Comparison of ENCODE assay signal across 9 cellular contexts in genomic region chr7:63925262-63925625, GRCh38.
A peak's percentile ranks its signal among the peaks of the same experiment; 100 is the strongest.
DNase-seq lines count a peak whose midpoint lies in the region; ATAC-seq, FAIRE-seq and TF ChIP-seq lines count a peak whose summit lies in the region.
"Had no signal": no experiment of that assay in that cellular context is flagged by ENCODE, and none has a peak within 500 bp of the region (broad histone marks: within the 10 kb centered on the region; RNA-seq: fewer than 3 reads in every experiment).

No MANE protein-coding gene starts in this region.

- ATAC-seq in activated T-cell treated with anti-CD3 and anti-CD28 coated beads, Interleukin-2, amount 50 U/mL, for 4 hours, result no peak
- ATAC-seq in T-cell (replicated peaks in 1 of 4), result no peak
- ATAC-seq in GM19395 (IDR thresholded peaks at IDR 0.05; ENCODE audit: unreplicated experiment), result no peak

- H3K4me1 Mint-ChIP-seq in activated T-cell treated with anti-CD3 and anti-CD28 coated beads, Interleukin-2, amount 50 U/mL, for 4 hours (ENCODE audit: low read depth), result peaks cover 13% of the 10 kb centered on the region
- peaks cover 15 to 20% (median 18%) of the 10 kb centered on the region in 3 donors for H3K4me1 Mint-ChIP-seq in T-cell

- peak overlapping the region in 1 of 2 donors; percentile 97 for H3K27ac ChIP-seq in kidney (ENCODE audit: low read depth in 2 of 2, low read length in 2 of 2)
- peak overlapping the region; percentile 85 for H3K27ac ChIP-seq in suprapubic skin
- no peak overlapping the region for H3K27ac ChIP-seq in RWPE1
- H3K27ac ChIP-seq: brain microvascular endothelial cell had no signal

- DNase-seq in activated T-cell treated with anti-CD3 and anti-CD28 coated beads, Interleukin-2, amount 50 U/mL, for 4 hours, result no peak
- DNase-seq in activated T-cell treated with anti-CD3 and anti-CD28 coated beads, Interleukin-2, amount 50 U/mL, for 1 hour, result no peak
- DNase-seq in T-cell (peak in 1 of 34 experiments; percentile 7), kidney (no peak), suprapubic skin (ENCODE audit: low spot score in 2 of 2) (no peak), RWPE1 (ENCODE audit: low spot score) (no peak), NCI-H146 treated with DMSO at 0.1 percent for 48 hours (lab: John Stamatoyannopoulos, UW; ENCODE audit: unreplicated experiment) (no peak)
- DNase-seq: brain microvascular endothelial cell had no signal

- peak overlapping the region; percentile 96 to 99 for H3K27ac Mint-ChIP-seq in T-cell

- TF ChIP-seq POLR2A in suprapubic skin (IDR thresholded peaks at IDR 0.05), result no peak

- intact Hi-C loops in kidney (cut with DNase I), result no loop called here

- TF ChIP-seq CTCF in kidney (IDR thresholded peaks at IDR 0.05; ENCODE audit: borderline replicate concordance, extremely low read depth, insufficient read depth) (no peak), suprapubic skin (IDR thresholded peaks at IDR 0.05) (no peak), RWPE1 (conservative IDR thresholded peaks at IDR 0.05; ENCODE audit: low read depth) (no peak)

- peak overlapping the region; percentile 91 for H3K4me3 Mint-ChIP-seq in activated T-cell treated with anti-CD3 and anti-CD28 coated beads, Interleukin-2, amount 50 U/mL, for 4 hours
- H3K4me3 Mint-ChIP-seq in T-cell, result peak overlapping the region; percentile 93 to 97 (median 95)

- FAIRE-seq in kidney (lab: Jason Lieb, UNC), result no peak

- no peaks in the 10 kb centered on the region for H3K36me3 ChIP-seq in kidney (ENCODE audit: control insufficient read depth in 1 of 2, insufficient read depth in 2 of 2, low read length in 2 of 2)
- H3K36me3 ChIP-seq in suprapubic skin, result no peaks in the 10 kb centered on the region
- H3K36me3 ChIP-seq: brain microvascular endothelial cell had no signal

- CTCF ChIA-PET in T-cell (lab: Charles Lee), result interaction anchor here in 1 of 2 donors (0.8 to 2.3 kb wide), 3 partner anchors 22 to 389 kb away, joined by 3 to 20 read pairs (median 8); partner anchors contain the start of gene ZNF736
- CTCF ChIA-PET in RWPE1 (lab: Yijun Ruan, JAX), result no interaction called here

- no peaks in the 10 kb centered on the region for H3K27me3 Mint-ChIP-seq in activated T-cell treated with anti-CD3 and anti-CD28 coated beads, Interleukin-2, amount 50 U/mL, for 4 hours (ENCODE audit: low read depth)
- no peaks in the 10 kb centered on the region for H3K27me3 Mint-ChIP-seq in T-cell

- TF ChIP-seq EP300 in suprapubic skin (IDR thresholded peaks at IDR 0.05), result no peak

- H3K4me1 ChIP-seq in kidney (ENCODE audit: control insufficient read depth in 1 of 2, insufficient read depth in 1 of 2, low read depth in 1 of 2, low read length in 2 of 2) (peaks cover 0 to 5% of the 10 kb centered on the region in 2 donors), suprapubic skin (peaks cover 15% of the 10 kb centered on the region)

- H3K4me3 ChIP-seq in kidney (ENCODE audit: low read length in 2 of 2), result peak overlapping the region; percentile 83 to 92
- peak overlapping the region; percentile 58 for H3K4me3 ChIP-seq in suprapubic skin

- peaks cover 16% of the 10 kb centered on the region for H3K9me3 Mint-ChIP-seq in activated T-cell treated with anti-CD3 and anti-CD28 coated beads, Interleukin-2, amount 50 U/mL, for 4 hours
- H3K9me3 Mint-ChIP-seq in T-cell, result peaks cover 2 to 14% (median 6%) of the 10 kb centered on the region in 3 donors

- WGBS in suprapubic skin, result 5% methylated on average over 12 of the region's 12 CpGs

- no peaks in the 10 kb centered on the region for H3K9me3 ChIP-seq in kidney (ENCODE audit: control insufficient read depth in 1 of 2, low read length in 2 of 2)
- no peaks in the 10 kb centered on the region for H3K9me3 ChIP-seq in suprapubic skin

- peak overlapping the region in 1 of 2 donors; percentile 61 for H3K9ac ChIP-seq in kidney (ENCODE audit: low read length in 2 of 2)

- H3K36me3 Mint-ChIP-seq in activated T-cell treated with anti-CD3 and anti-CD28 coated beads, Interleukin-2, amount 50 U/mL, for 4 hours (ENCODE audit: insufficient read depth), result no peaks in the 10 kb centered on the region
- H3K36me3 Mint-ChIP-seq in T-cell, result no peaks in the 10 kb centered on the region

- H3K27me3 ChIP-seq in suprapubic skin, result no peaks in the 10 kb centered on the region
- H3K27me3 ChIP-seq: brain microvascular endothelial cell had no signal

- POLR2A ChIA-PET in T-cell (lab: Charles Lee) (interaction anchor here in 1 of 2 donors (0.5 to 2.7 kb wide), 2 partner anchors 24 to 638 kb away, joined by 3 to 22 read pairs; partner anchors contain the start of gene ZNF680), RWPE1 (lab: Yijun Ruan, JAX; ENCODE audit: low non-redundant PET) (no interaction called here)
